Comparison of ENCODE assay signal across 21 cellular contexts in the genomic region with DNA sequence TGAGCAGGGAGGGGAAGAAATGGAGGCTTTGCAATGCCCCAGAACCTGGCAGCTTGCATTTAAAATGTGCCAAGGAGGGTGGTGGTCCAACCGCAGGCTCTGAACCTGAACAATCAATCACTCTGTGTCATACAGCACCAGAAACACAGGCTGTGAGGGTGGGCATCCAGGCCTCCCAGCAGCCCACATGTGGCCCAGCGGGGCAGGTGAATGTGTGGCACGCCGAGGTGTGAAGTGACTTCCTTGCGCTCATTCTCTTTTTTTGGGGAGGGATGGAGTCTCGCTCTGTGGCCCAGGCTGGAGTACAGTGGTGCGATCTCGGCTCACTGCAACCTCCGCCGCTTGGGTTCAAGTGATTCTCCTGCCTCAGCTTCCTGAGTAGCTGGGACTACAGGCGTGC.
A peak's percentile ranks its signal among the peaks of the same experiment; 100 is the strongest.
DNase-seq lines count a peak whose midpoint lies in the region; ATAC-seq, FAIRE-seq and TF ChIP-seq lines count a peak whose summit lies in the region.
"Had no signal": no experiment of that assay in that cellular context is flagged by ENCODE, and none has a peak within 500 bp of the region (broad histone marks: within the 10 kb centered on the region; RNA-seq: fewer than 3 reads in every experiment).

No MANE protein-coding gene starts in this region.

- H3K27ac Mint-ChIP-seq in GM23338: no peak overlapping the region
- peak overlapping the region in 2 of 3 experiments; percentile 44 to 77 for H3K27ac Mint-ChIP-seq in nephron
- H3K27ac Mint-ChIP-seq: CD4-positive, CD25-positive, alpha-beta regulatory T cell; CD8-positive, alpha-beta memory T cell had no signal

- intact Hi-C loops in HepG2 (cut with micrococcal nuclease; ENCODE audit: unreplicated experiment): no loop called here
- intact Hi-C loops in right lobe of liver (cut with DNase I): no loop called here

- CTCF ChIA-PET in HepG2 (lab: Yijun Ruan, JAX; ENCODE audit: low intra/inter-chr PET ratio, low total read pairs): no interaction called here

- H4K20me1 ChIP-seq in HepG2 (ENCODE audit: insufficient read depth, low read length): no peaks in the 10 kb centered on the region
- no peaks in the 10 kb centered on the region for H4K20me1 ChIP-seq in GM23338 (replicated peaks; ENCODE audit: insufficient read depth)

- WGBS in HepG2 (ENCODE audit: low lambda C conversion rate): 97% methylated on average over 11 of the region's 11 CpGs
- 83% methylated on average over 1 of the region's 11 CpGs for WGBS in right lobe of liver (ENCODE audit: insufficient coverage, low coverage, low lambda C conversion rate, missing lambda C conversion rate)

- no peak overlapping the region for H3K27ac ChIP-seq in HepG2 (ENCODE audit: extremely low read length, insufficient read depth, low read length)
- H3K27ac ChIP-seq in right lobe of liver: no peak overlapping the region
- H3K27ac ChIP-seq in GM23338 (ENCODE audit: low read depth): 0 out of 2 replicates have a peak overlapping the region, but pooled peaks have one; percentile 26

- POLR2A ChIA-PET in HepG2 (lab: Yijun Ruan, JAX): no interaction called here

- no peak for TF ChIP-seq RAD21 in HepG2 (CRISPR knock-in tag; IDR thresholded peaks at IDR 0.05)

- H3K27me3 Mint-ChIP-seq in GM23338 (ENCODE audit: insufficient read depth, low read depth, poor library complexity) (peaks cover 3% of the 10 kb centered on the region), nephron (ENCODE audit: low read depth) (peaks cover 5% of the 10 kb centered on the region)
- H3K27me3 Mint-ChIP-seq: CD8-positive, alpha-beta memory T cell had no signal

- no peak overlapping the region for H3K4me3 ChIP-seq in HepG2 (replicated peaks in 1 of 3; ENCODE audit: insufficient read depth in 1 of 3, low read depth in 2 of 3, low read length in 3 of 3)
- no peak overlapping the region for H3K4me3 ChIP-seq in right lobe of liver
- H3K4me3 ChIP-seq in GM23338: no peak overlapping the region

- in situ Hi-C loops in HepG2 (cut with HindIII; ENCODE audit: extremely low pct_ligation_motif_present, low pct_unique_long_range_greater_than_20kb): no loop called here

- H3K4me1 Mint-ChIP-seq in GM23338 (peaks cover 37% of the 10 kb centered on the region), nephron (peaks cover 5% of the 10 kb centered on the region)

- no peak for TF ChIP-seq EP300 in HepG2 (IDR thresholded peaks at IDR 0.05; ENCODE audit: low read depth in 2 of 2, low read length in 2 of 2)
- TF ChIP-seq EP300 in HepG2 (CRISPR knock-in tag; IDR thresholded peaks at IDR 0.05; ENCODE audit: borderline replicate concordance): no peak

- H3K36me3 ChIP-seq in HepG2 (replicated peaks in 1 of 2; ENCODE audit: control insufficient read depth in 1 of 2, insufficient read depth in 2 of 2, low read length in 2 of 2) (peaks cover 30 to 59% of the 10 kb centered on the region in 2 experiments; a peak in 4 of 5 replicates), right lobe of liver (peaks cover 0 to 17% (median under 1%) of the 10 kb centered on the region in 4 donors), GM23338 (ENCODE audit: insufficient read depth) (peaks cover 3% of the 10 kb centered on the region)

- no TSS peak for BruUV-seq in HepG2 (replicated peaks; lab: Mats Ljungman, UMichigan)

- no peak for DNase-seq in HepG2 (ENCODE audit: low spot score)
- no peak for DNase-seq in right lobe of liver
- no peak for DNase-seq in GM23338 (ENCODE audit: low spot score)
- DNase-seq in midbrain (lab: John Stamatoyannopoulos, UW): no peak
- DNase-seq: 8988T; C1 segment of cervical spinal cord; CD4-positive, CD25-positive, alpha-beta regulatory T cell; CD8-positive, alpha-beta memory T cell; COR-L47; DMS 273 treated with DMSO at 0.1 percent for 48 hours; DMS53; H9; KBM-7 had no signal

- H3K9me3 ChIP-seq in HepG2 (ENCODE audit: low read length) (no peaks in the 10 kb centered on the region), right lobe of liver (no peaks in the 10 kb centered on the region)

- TF ChIP-seq CTCF in HepG2 (CRISPR knock-in tag; IDR thresholded peaks at IDR 0.05) (no peak), right lobe of liver (IDR thresholded peaks at IDR 0.05) (no peak), GM23338 (conservative IDR thresholded peaks at IDR 0.05; ENCODE audit: low read depth in 2 of 2) (no peak), nephron (IDR thresholded peaks at IDR 0.05; ENCODE audit: unreplicated experiment in 3 of 3) (no peak)

- no peaks in the 10 kb centered on the region for H3K9me3 Mint-ChIP-seq in GM23338
- no peaks in the 10 kb centered on the region for H3K9me3 Mint-ChIP-seq in nephron
- H3K9me3 Mint-ChIP-seq: CD4-positive, CD25-positive, alpha-beta regulatory T cell; CD8-positive, alpha-beta memory T cell; H9; IgD-negative memory B cell had no signal

- TF ChIP-seq POLR2A in HepG2 (IDR thresholded peaks at IDR 0.05; ENCODE audit: insufficient read depth in 1 of 2, low read depth in 2 of 2, low read length in 2 of 2) (no peak), right lobe of liver (IDR thresholded peaks at IDR 0.05) (no peak)

- ATAC-seq in HepG2 (no peak), right lobe of liver (no peak), GM23338 (no peak), HG03135 (IDR thresholded peaks at IDR 0.05; ENCODE audit: unreplicated experiment) (no peak), GM21526 (IDR thresholded peaks at IDR 0.05; ENCODE audit: low FRiP score, unreplicated experiment) (no peak)

- H3K4me3 Mint-ChIP-seq in GM23338 (no peak overlapping the region), nephron (no peak overlapping the region)
- H3K4me3 Mint-ChIP-seq: CD4-positive, CD25-positive, alpha-beta regulatory T cell; CD8-positive, alpha-beta memory T cell; H9; IgD-negative memory B cell had no signal

- no peaks in the 10 kb centered on the region for H3K9me2 ChIP-seq in GM23338 (ENCODE audit: insufficient read depth)

- no peak overlapping the region for H3K4me2 ChIP-seq in HepG2 (ENCODE audit: low read depth, low read length)
- no peak overlapping the region for H3K4me2 ChIP-seq in GM23338

- H3K79me2 ChIP-seq in HepG2 (ENCODE audit: insufficient read depth, low read length) (no peaks in the 10 kb centered on the region), GM23338 (replicated peaks; ENCODE audit: insufficient read depth) (no peaks in the 10 kb centered on the region)

- H3K4me1 ChIP-seq in HepG2 (ENCODE audit: insufficient read depth, low read length): no peaks in the 10 kb centered on the region
- H3K4me1 ChIP-seq in right lobe of liver: no peaks in the 10 kb centered on the region
- peaks cover 11% of the 10 kb centered on the region for H3K4me1 ChIP-seq in GM23338 (ENCODE audit: insufficient read depth)

- FAIRE-seq in HepG2 (lab: Jason Lieb, UNC): no peak
- FAIRE-seq: G401.6, GM12891, H1, HTR-8/SVneo had no signal

- H2AFZ ChIP-seq in HepG2 (ENCODE audit: low read length): no peak overlapping the region
- no peak overlapping the region for H2AFZ ChIP-seq in GM23338

- H3K9ac ChIP-seq in HepG2 (ENCODE audit: insufficient read depth, low read depth, low read length): no peak overlapping the region

- H3K27me3 ChIP-seq in HepG2 (ENCODE audit: control insufficient read depth in 1 of 2, insufficient read depth in 2 of 2, low read length in 2 of 2): no peaks in the 10 kb centered on the region
- no peaks in the 10 kb centered on the region for H3K27me3 ChIP-seq in right lobe of liver
- no peaks in the 10 kb centered on the region for H3K27me3 ChIP-seq in GM23338 (ENCODE audit: insufficient read depth)

- H3K36me3 Mint-ChIP-seq in GM23338 (ENCODE audit: low read depth) (peaks cover 47% of the 10 kb centered on the region), nephron (ENCODE audit: low read depth) (peaks cover 50% of the 10 kb centered on the region)
- H3K36me3 Mint-ChIP-seq: CD4-positive, CD25-positive, alpha-beta regulatory T cell; CD8-positive, alpha-beta memory T cell; IgD-negative memory B cell had no signal

- no peaks in the 10 kb centered on the region; the same call in 1 of the 2 replicates for H3F3A ChIP-seq in GM23338 (replicated peaks; ENCODE audit: low read depth)

TF ChIP-seq in HepG2, 621 proteins besides CTCF, POLR2A, EP300 and RAD21:
- TF ChIP-seq, protein P1, sequence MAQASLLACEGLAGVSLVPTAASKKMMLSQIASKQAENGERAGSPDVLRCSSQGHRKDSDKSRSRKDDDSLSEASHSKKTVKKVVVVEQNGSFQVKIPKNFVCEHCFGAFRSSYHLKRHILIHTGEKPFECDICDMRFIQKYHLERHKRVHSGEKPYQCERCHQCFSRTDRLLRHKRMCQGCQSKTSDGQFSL (CRISPR knock-in tag; IDR thresholded peaks at IDR 0.05): no peak
- no peak for TF ChIP-seq ZSCAN22 (CRISPR knock-in tag; IDR thresholded peaks at IDR 0.05)
- TF ChIP-seq ZNF501 (CRISPR knock-in tag; IDR thresholded peaks at IDR 0.05): 0 out of 2 replicates have a peak, but pooled peaks have one; percentile 17
- TF ChIP-seq AGO2 (optimal IDR thresholded peaks at IDR 0.05; ENCODE audit: low read depth, low read length): peak; percentile 42
- TF ChIP-seq, protein P2, sequence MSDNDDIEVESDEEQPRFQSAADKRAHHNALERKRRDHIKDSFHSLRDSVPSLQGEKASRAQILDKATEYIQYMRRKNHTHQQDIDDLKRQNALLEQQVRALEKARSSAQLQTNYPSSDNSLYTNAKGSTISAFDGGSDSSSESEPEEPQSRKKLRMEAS (IDR thresholded peaks at IDR 0.05): no peak
TF ChIP-seq in HepG2: peak in this region for 2.

TF ChIP-seq in GM23338, 12 proteins besides CTCF, POLR2A, EP300 and RAD21 (continues in another document):
- TF ChIP-seq ZNF114 (CRISPR knock-in tag; IDR thresholded peaks at IDR 0.05) (no peak), POLR2AphosphoS5 (IDR thresholded peaks at IDR 0.05; ENCODE audit: low read depth) (no peak), EZH2phosphoT487 (IDR thresholded peaks at IDR 0.05; ENCODE audit: unreplicated experiment) (no peak), JUNB (IDR thresholded peaks at IDR 0.05; ENCODE audit: unreplicated experiment) (no peak), CREB1 (CRISPR knock-in tag; IDR thresholded peaks at IDR 0.05; ENCODE audit: low read depth) (no peak), NANOG (IDR thresholded peaks at IDR 0.05; ENCODE audit: borderline replicate concordance) (no peak), STAT1 (IDR thresholded peaks at IDR 0.05; ENCODE audit: unreplicated experiment) (no peak)
- TF ChIP-seq, protein P3, sequence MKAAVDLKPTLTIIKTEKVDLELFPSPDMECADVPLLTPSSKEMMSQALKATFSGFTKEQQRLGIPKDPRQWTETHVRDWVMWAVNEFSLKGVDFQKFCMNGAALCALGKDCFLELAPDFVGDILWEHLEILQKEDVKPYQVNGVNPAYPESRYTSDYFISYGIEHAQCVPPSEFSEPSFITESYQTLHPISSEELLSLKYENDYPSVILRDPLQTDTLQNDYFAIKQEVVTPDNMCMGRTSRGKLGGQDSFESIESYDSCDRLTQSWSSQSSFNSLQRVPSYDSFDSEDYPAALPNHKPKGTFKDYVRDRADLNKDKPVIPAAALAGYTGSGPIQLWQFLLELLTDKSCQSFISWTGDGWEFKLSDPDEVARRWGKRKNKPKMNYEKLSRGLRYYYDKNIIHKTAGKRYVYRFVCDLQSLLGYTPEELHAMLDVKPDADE (IDR thresholded peaks at IDR 0.05): no peak
